13 cellular contexts compared by ENCODE assay signal in genomic region chr10:98055875-98056516, GRCh38. TPM values are rescaled to one million over a fixed set of nuclear protein-coding genes. Genes with fewer than 3 reads are reported as not detected.
DNase-seq lines count a peak whose midpoint lies in the region; ATAC-seq and TF ChIP-seq lines count a peak whose summit lies in the region.
"Had no signal": no experiment of that assay in that cellular context is flagged by ENCODE, and none has a peak within 500 bp of the region (broad histone marks: within the 10 kb centered on the region; RNA-seq: fewer than 3 reads in every experiment).

No MANE protein-coding gene starts in this region.

- 56% methylated on average over 4 of the region's 4 CpGs for WGBS in hepatocyte (ENCODE audit: low lambda C conversion rate, missing lambda C conversion rate)

- DNase-seq in DMS153 treated with DMSO at 0.1 percent for 48 hours (lab: John Stamatoyannopoulos, UW; ENCODE audit: unreplicated experiment): peak; percentile 21
- DNase-seq in GM23338 (ENCODE audit: low spot score): peak; percentile 83
- peak; percentile 44 for DNase-seq in SW480 (ENCODE audit: low spot score)
- peak; percentile 62 for DNase-seq in hepatocyte (ENCODE audit: low spot score)
- no peak for DNase-seq in SHP77 (lab: John Stamatoyannopoulos, UW)
- DNase-seq in stimulated activated effector memory CD8-positive, alpha-beta T cell treated with anti-CD3 and anti-CD28 coated beads, Interleukin-12 subunit alpha, Interleukin-12 subunit beta, amount 100 ng/mL, for 72 hours (ENCODE audit: low spot score in 2 of 2): no peak
- DNase-seq in GM10266 (ENCODE audit: extremely low spot score): no peak
- DNase-seq: HFFc6, NCI-H1105, T-helper 17 cell had no signal

- peaks cover 12% of the 10 kb centered on the region for H3K4me1 Mint-ChIP-seq in GM23338
- peaks cover 5% of the 10 kb centered on the region for H3K4me1 Mint-ChIP-seq in stimulated activated effector memory CD8-positive, alpha-beta T cell treated with anti-CD3 and anti-CD28 coated beads, Interleukin-12 subunit alpha, Interleukin-12 subunit beta, amount 100 ng/mL, for 72 hours
- H3K4me1 Mint-ChIP-seq: brain, T-helper 17 cell had no signal

- no peak overlapping the region for H2AFZ ChIP-seq in GM23338
- H2AFZ ChIP-seq in hepatocyte: no peak overlapping the region

- H3K9me2 ChIP-seq in GM23338 (ENCODE audit: insufficient read depth) (no peaks in the 10 kb centered on the region), hepatocyte (replicated peaks; ENCODE audit: insufficient read depth) (no peaks in the 10 kb centered on the region)

- peaks cover 5% of the 10 kb centered on the region; the same call in 1 of the 2 replicates for H3K4me1 ChIP-seq in GM23338 (ENCODE audit: insufficient read depth)
- H3K4me1 ChIP-seq in hepatocyte (ENCODE audit: insufficient read depth): no peaks in the 10 kb centered on the region

- 0 out of 2 replicates have a peak, but pooled peaks cover 2% of the 10 kb centered on the region for H4K20me1 ChIP-seq in GM23338 (replicated peaks; ENCODE audit: insufficient read depth)
- no peaks in the 10 kb centered on the region for H4K20me1 ChIP-seq in hepatocyte (ENCODE audit: insufficient read depth, poor library complexity, severe bottlenecking)

- H3F3A ChIP-seq in GM23338 (replicated peaks; ENCODE audit: low read depth): no peaks in the 10 kb centered on the region

- TF ChIP-seq CTCF in GM23338 (conservative IDR thresholded peaks at IDR 0.05; ENCODE audit: low read depth in 2 of 2): no peak
- no peak for TF ChIP-seq CTCF in hepatocyte (IDR thresholded peaks at IDR 0.05; ENCODE audit: poor library complexity)
- no peak for TF ChIP-seq CTCF in GM10266 (IDR thresholded peaks at IDR 0.05; ENCODE audit: control insufficient read depth, insufficient read depth, low read depth, missing control alignments)

- H3K4me3 Mint-ChIP-seq in GM23338: no peak overlapping the region
- H3K4me3 Mint-ChIP-seq in stimulated activated effector memory CD8-positive, alpha-beta T cell treated with anti-CD3 and anti-CD28 coated beads, Interleukin-12 subunit alpha, Interleukin-12 subunit beta, amount 100 ng/mL, for 72 hours: no peak overlapping the region
- H3K4me3 Mint-ChIP-seq: brain, HFFc6, T-helper 17 cell had no signal

- no peak overlapping the region for H3K27ac ChIP-seq in GM23338 (ENCODE audit: low read depth)
- H3K27ac ChIP-seq in hepatocyte: no peak overlapping the region

- H3K27me3 ChIP-seq in GM23338 (ENCODE audit: insufficient read depth): no peaks in the 10 kb centered on the region
- peaks cover 32% of the 10 kb centered on the region for H3K27me3 ChIP-seq in hepatocyte

- H3K36me3 ChIP-seq in GM23338 (ENCODE audit: insufficient read depth) (no peaks in the 10 kb centered on the region), hepatocyte (replicated peaks; ENCODE audit: insufficient read depth, low read depth) (no peaks in the 10 kb centered on the region)

- H3K36me3 Mint-ChIP-seq in GM23338 (ENCODE audit: low read depth): no peaks in the 10 kb centered on the region
- H3K36me3 Mint-ChIP-seq in stimulated activated effector memory CD8-positive, alpha-beta T cell treated with anti-CD3 and anti-CD28 coated beads, Interleukin-12 subunit alpha, Interleukin-12 subunit beta, amount 100 ng/mL, for 72 hours: no peaks in the 10 kb centered on the region
- H3K36me3 Mint-ChIP-seq: brain had no signal

- H3K27me3 Mint-ChIP-seq in GM23338 (ENCODE audit: insufficient read depth, low read depth, poor library complexity): peaks cover 2% of the 10 kb centered on the region

- H3K9me3 ChIP-seq in hepatocyte (ENCODE audit: low read depth): no peaks in the 10 kb centered on the region

- H3K27ac Mint-ChIP-seq in GM23338: no peak overlapping the region
- H3K27ac Mint-ChIP-seq in stimulated activated effector memory CD8-positive, alpha-beta T cell treated with anti-CD3 and anti-CD28 coated beads, Interleukin-12 subunit alpha, Interleukin-12 subunit beta, amount 100 ng/mL, for 72 hours: no peak overlapping the region
- H3K27ac Mint-ChIP-seq: brain, HFFc6, T-helper 17 cell had no signal

- H3K9me3 Mint-ChIP-seq in GM23338: no peaks in the 10 kb centered on the region
- H3K9me3 Mint-ChIP-seq in stimulated activated effector memory CD8-positive, alpha-beta T cell treated with anti-CD3 and anti-CD28 coated beads, Interleukin-12 subunit alpha, Interleukin-12 subunit beta, amount 100 ng/mL, for 72 hours: no peaks in the 10 kb centered on the region
- H3K9me3 Mint-ChIP-seq: HFFc6 had no signal

- no peak overlapping the region for H3K4me2 ChIP-seq in GM23338
- no peak overlapping the region for H3K4me2 ChIP-seq in hepatocyte

- H3K4me3 ChIP-seq in GM23338 (no peak overlapping the region), hepatocyte (no peak overlapping the region)

- ATAC-seq in GM23338: peak; percentile 92
- ATAC-seq in HG03439 (IDR thresholded peaks at IDR 0.05; ENCODE audit: unreplicated experiment): no peak
- no peak for ATAC-seq in stimulated activated effector memory CD8-positive, alpha-beta T cell treated with anti-CD3 and anti-CD28 coated beads, Interleukin-12 subunit alpha, Interleukin-12 subunit beta, amount 100 ng/mL, for 72 hours
- ATAC-seq: T-helper 17 cell had no signal

- H3K79me2 ChIP-seq in GM23338 (replicated peaks; ENCODE audit: insufficient read depth): no peaks in the 10 kb centered on the region
- H3K79me2 ChIP-seq in hepatocyte: no peaks in the 10 kb centered on the region

TF ChIP-seq in GM23338, 12 proteins besides CTCF, POLR2A, EP300 and RAD21 (continues in another document):
- TF ChIP-seq REST (IDR thresholded peaks at IDR 0.05; ENCODE audit: unreplicated experiment) (peak; percentile 93), ETS1 (IDR thresholded peaks at IDR 0.05) (no peak)

RNA-seq across cellular contexts. Expression of gene CRTAC1, which starts 25.6 kb away (rescaled TPM):
- total RNA-seq in GM23338 (2014; rRNA removed; shearing (Covaris generic)): 0.74 and 1.2 TPM in 2 replicates
- polyA plus RNA-seq in GM23338 (2016; fragmentation: Nextera tagmentation; extraction: Ambion mirVana) (0.47 and 0.63 TPM in 2 replicates), hepatocyte (0.76 and 1.6 TPM in 2 replicates)
- total RNA-seq in hepatocyte: 0.47 and 0.84 TPM in 2 replicates
- total RNA-seq: HFFc6, T-helper 17 cell had no signal
- polyA plus RNA-seq: keratinocyte had no signal

Comparison
In these comparisons a context has a peak if more than half of its experiments do, and no peak if none do; other contexts are left out.
1. DNase-seq: peak in DMS153 treated with DMSO at 0.1 percent for 48 hours (single experiment), GM23338 (single experiment), SW480 (single experiment) and hepatocyte (single experiment); none in SHP77 (0 of 2), stimulated activated effector memory CD8-positive, alpha-beta T cell treated with anti-CD3 and anti-CD28 coated beads, Interleukin-12 subunit alpha, Interleukin-12 subunit beta, amount 100 ng/mL, for 72 hours (0 of 2) and GM10266 (single experiment).